1 cellular context compared by ENCODE assay signal in the genomic region with DNA sequence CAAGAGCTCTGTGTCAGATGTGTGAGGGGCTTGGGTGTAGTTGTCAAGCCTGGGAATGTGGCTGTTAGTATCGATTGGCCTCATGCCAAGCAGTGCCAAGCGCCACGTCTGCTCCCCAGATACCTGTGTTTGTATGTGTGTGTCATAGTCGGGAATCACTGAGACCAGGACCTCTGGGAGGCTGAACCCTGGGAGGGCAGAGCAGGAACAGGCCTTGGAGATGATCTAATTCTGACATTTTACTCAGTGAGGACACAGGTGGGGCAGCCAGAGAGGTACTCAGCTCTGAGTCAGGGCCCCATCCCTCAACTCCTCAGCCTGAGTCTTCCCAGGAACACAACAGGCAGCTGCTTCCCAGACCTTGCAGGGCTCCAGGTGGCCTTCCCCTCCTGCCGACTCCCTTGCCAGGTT.
TF ChIP-seq lines count a peak whose summit lies in the region.

No MANE protein-coding gene starts in this region.

TF ChIP-seq in IMR-90, 13 proteins besides CTCF, POLR2A, EP300 and RAD21:
- TF ChIP-seq NFE2L2 (IDR thresholded peaks at IDR 0.05; ENCODE audit: low read depth, low read length) (no peak), SMC3 (IDR thresholded peaks at IDR 0.05; ENCODE audit: low read depth, low read length) (no peak), RCOR1 (IDR thresholded peaks at IDR 0.05; ENCODE audit: insufficient replicate concordance, low read length) (no peak), BHLHE40 (IDR thresholded peaks at IDR 0.05; ENCODE audit: low read depth, low read length) (no peak), CHD1 (IDR thresholded peaks at IDR 0.05; ENCODE audit: low read depth, low read length) (no peak), MAZ (IDR thresholded peaks at IDR 0.05; ENCODE audit: borderline replicate concordance, low read depth, low read length) (no peak), USF2 (IDR thresholded peaks at IDR 0.05; ENCODE audit: low read depth, low read length) (no peak), MXI1 (IDR thresholded peaks at IDR 0.05; ENCODE audit: borderline replicate concordance, low read depth, low read length) (no peak), CEBPB (IDR thresholded peaks at IDR 0.05; ENCODE audit: low read depth, low read length) (no peak), RFX5 (IDR thresholded peaks at IDR 0.05; ENCODE audit: low read depth, low read length) (no peak), MAFK (IDR thresholded peaks at IDR 0.05; ENCODE audit: low read depth, low read length) (no peak), FOS (IDR thresholded peaks at IDR 0.05; ENCODE audit: low read depth, low read length) (no peak)
- TF ChIP-seq, protein P1, sequence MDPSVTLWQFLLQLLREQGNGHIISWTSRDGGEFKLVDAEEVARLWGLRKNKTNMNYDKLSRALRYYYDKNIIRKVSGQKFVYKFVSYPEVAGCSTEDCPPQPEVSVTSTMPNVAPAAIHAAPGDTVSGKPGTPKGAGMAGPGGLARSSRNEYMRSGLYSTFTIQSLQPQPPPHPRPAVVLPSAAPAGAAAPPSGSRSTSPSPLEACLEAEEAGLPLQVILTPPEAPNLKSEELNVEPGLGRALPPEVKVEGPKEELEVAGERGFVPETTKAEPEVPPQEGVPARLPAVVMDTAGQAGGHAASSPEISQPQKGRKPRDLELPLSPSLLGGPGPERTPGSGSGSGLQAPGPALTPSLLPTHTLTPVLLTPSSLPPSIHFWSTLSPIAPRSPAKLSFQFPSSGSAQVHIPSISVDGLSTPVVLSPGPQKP (IDR thresholded peaks at IDR 0.05; ENCODE audit: borderline replicate concordance, low read depth, low read length): no peak
